ENCODE assay signal across 9 cellular contexts in the genomic region with DNA sequence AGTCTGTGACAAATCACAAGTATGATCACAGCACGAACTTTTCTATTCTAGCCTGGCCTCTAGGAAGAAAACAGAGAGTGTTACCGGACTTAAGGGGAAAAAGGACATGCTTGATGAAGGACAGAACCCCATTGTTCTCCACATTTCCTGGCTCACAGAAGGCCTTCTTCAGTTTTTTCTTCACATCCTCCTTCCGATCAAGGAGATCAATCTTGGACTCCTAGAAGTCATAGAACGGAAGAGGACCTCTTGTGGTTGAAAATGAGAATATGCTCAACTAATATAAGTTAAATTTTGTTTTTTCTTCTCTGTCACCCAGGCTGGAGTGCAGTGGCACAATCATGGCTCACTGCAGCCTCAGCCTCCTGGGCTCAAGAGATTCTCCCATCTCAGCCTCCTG. TPM values are rescaled to one million over a fixed set of nuclear protein-coding genes. Genes with fewer than 3 reads are reported as not detected.
DNase-seq lines count a peak whose midpoint lies in the region; ATAC-seq and TF ChIP-seq lines count a peak whose summit lies in the region.
"Had no signal": no experiment of that assay in that cellular context is flagged by ENCODE, and none has a peak within 500 bp of the region (broad histone marks: within the 10 kb centered on the region; RNA-seq: fewer than 3 reads in every experiment).

No MANE protein-coding gene starts in this region.

- peak; percentile 19 for TF ChIP-seq CTCF in natural killer cell (IDR thresholded peaks at IDR 0.05)

- H3K9me3 Mint-ChIP-seq in natural killer cell (no peaks in the 10 kb centered on the region), immature natural killer cell (no peaks in the 10 kb centered on the region)
- H3K9me3 Mint-ChIP-seq in natural killer cell treated with Interleukin-12 subunit alpha and Interleukin-12 subunit beta and Interleukin-15 and Interleukin-18, amount 100 ng/mL, for 72 hours: no peaks in the 10 kb centered on the region
- H3K9me3 Mint-ChIP-seq in activated T-helper 1 cell treated with anti-CD3 and anti-CD28 coated beads, Interleukin-12 subunit alpha, Interleukin-12 subunit beta, Interleukin-2, Interleukin-4 antibody, amounts not matched to agents 30 ng/mL and 10 ng/mL and 1 ng/mL, durations not matched to agents 14 hours and 24 hours and 36 hours: no peaks in the 10 kb centered on the region

- H3K4me3 Mint-ChIP-seq in natural killer cell (no peak overlapping the region), immature natural killer cell (no peak overlapping the region)
- no peak overlapping the region for H3K4me3 Mint-ChIP-seq in natural killer cell treated with Interleukin-12 subunit alpha and Interleukin-12 subunit beta and Interleukin-15 and Interleukin-18, amount 100 ng/mL, for 72 hours
- H3K4me3 Mint-ChIP-seq in activated T-helper 1 cell treated with anti-CD3 and anti-CD28 coated beads, Interleukin-12 subunit alpha, Interleukin-12 subunit beta, Interleukin-2, Interleukin-4 antibody, amounts not matched to agents 30 ng/mL and 10 ng/mL and 1 ng/mL, durations not matched to agents 14 hours and 24 hours and 36 hours: no peak overlapping the region

- H3K4me1 Mint-ChIP-seq in natural killer cell (peaks cover 6 to 8% of the 10 kb centered on the region in 2 donors), immature natural killer cell (peaks cover 9 to 24% of the 10 kb centered on the region in 2 donors)
- peaks cover 9 to 11% of the 10 kb centered on the region in 2 donors for H3K4me1 Mint-ChIP-seq in natural killer cell treated with Interleukin-12 subunit alpha and Interleukin-12 subunit beta and Interleukin-15 and Interleukin-18, amount 100 ng/mL, for 72 hours (ENCODE audit: low read depth in 2 of 2)
- H3K4me1 Mint-ChIP-seq in activated T-helper 1 cell treated with anti-CD3 and anti-CD28 coated beads, Interleukin-12 subunit alpha, Interleukin-12 subunit beta, Interleukin-2, Interleukin-4 antibody, amounts not matched to agents 30 ng/mL and 10 ng/mL and 1 ng/mL, durations not matched to agents 14 hours and 24 hours and 36 hours (ENCODE audit: low read depth): peaks cover 3% of the 10 kb centered on the region

- no peaks in the 10 kb centered on the region for H3K27me3 Mint-ChIP-seq in natural killer cell (ENCODE audit: low read depth in 2 of 2)
- H3K27me3 Mint-ChIP-seq in natural killer cell treated with Interleukin-12 subunit alpha and Interleukin-12 subunit beta and Interleukin-15 and Interleukin-18, amount 100 ng/mL, for 72 hours: no peaks in the 10 kb centered on the region
- H3K27me3 Mint-ChIP-seq in activated T-helper 1 cell treated with anti-CD3 and anti-CD28 coated beads, Interleukin-12 subunit alpha, Interleukin-12 subunit beta, Interleukin-2, Interleukin-4 antibody, amounts not matched to agents 30 ng/mL and 10 ng/mL and 1 ng/mL, durations not matched to agents 14 hours and 24 hours and 36 hours (ENCODE audit: insufficient read depth): no peaks in the 10 kb centered on the region
- H3K27me3 Mint-ChIP-seq in immature natural killer cell (ENCODE audit: low read depth in 3 of 3): peaks cover 0 to 1% (median 0%) of the 10 kb centered on the region in 3 donors

- H3K36me3 Mint-ChIP-seq in natural killer cell (no peaks in the 10 kb centered on the region), immature natural killer cell (peaks cover 21 to 48% (median 23%) of the 10 kb centered on the region in 3 donors)
- peaks cover 33% of the 10 kb centered on the region for H3K36me3 Mint-ChIP-seq in natural killer cell treated with Interleukin-12 subunit alpha and Interleukin-12 subunit beta and Interleukin-15 and Interleukin-18, amount 100 ng/mL, for 72 hours
- H3K36me3 Mint-ChIP-seq in activated T-helper 1 cell treated with anti-CD3 and anti-CD28 coated beads, Interleukin-12 subunit alpha, Interleukin-12 subunit beta, Interleukin-2, Interleukin-4 antibody, amounts not matched to agents 30 ng/mL and 10 ng/mL and 1 ng/mL, durations not matched to agents 14 hours and 24 hours and 36 hours (ENCODE audit: low read depth): peaks cover 49% of the 10 kb centered on the region

- ATAC-seq in natural killer cell: no peak
- ATAC-seq in natural killer cell treated with Interleukin-12 subunit alpha and Interleukin-12 subunit beta and Interleukin-15 and Interleukin-18, amount 100 ng/mL, for 72 hours: no peak
- ATAC-seq in GM19023 (IDR thresholded peaks at IDR 0.05; ENCODE audit: unreplicated experiment): no peak
- no peak for ATAC-seq in GM21717 (IDR thresholded peaks at IDR 0.05; ENCODE audit: unreplicated experiment)

- intact Hi-C loops in natural killer cell (cut with micrococcal nuclease): no loop called here
- intact Hi-C loops in activated T-helper 1 cell treated with anti-CD3 and anti-CD28 coated beads, Interleukin-12 subunit alpha, Interleukin-12 subunit beta, Interleukin-2, Interleukin-4 antibody, amounts not matched to agents 30 ng/mL and 10 ng/mL and 1 ng/mL, durations not matched to agents 14 hours and 24 hours and 36 hours (cut with micrococcal nuclease): no loop called here

- DNase-seq in natural killer cell (no peak), immature natural killer cell (no peak)
- no peak for DNase-seq in natural killer cell treated with Interleukin-12 subunit alpha and Interleukin-12 subunit beta and Interleukin-15 and Interleukin-18, amount 100 ng/mL, for 72 hours (ENCODE audit: low spot score)
- no peak for DNase-seq in activated T-helper 1 cell treated with anti-CD3 and anti-CD28 coated beads, Interleukin-12 subunit alpha, Interleukin-12 subunit beta, Interleukin-2, Interleukin-4 antibody, amounts not matched to agents 30 ng/mL and 10 ng/mL and 1 ng/mL, durations not matched to agents 14 hours and 24 hours and 36 hours (ENCODE audit: low spot score)
- no peak for DNase-seq in stimulated activated CD4-positive, alpha-beta T cell treated with anti-CD3 and anti-CD28 coated beads, Interleukin-4, amount 100 ng/mL, for 1 hour
- DNase-seq in NK-92 treated with Interleukin-12 subunit alpha and Interleukin-12 subunit beta, amount 100 ng/mL, for 24 hours (lab: John Stamatoyannopoulos, UW): no peak
- DNase-seq: SHP77 had no signal

- H3K27ac Mint-ChIP-seq in natural killer cell: peak overlapping the region; percentile 17 to 71
- no peak overlapping the region for H3K27ac Mint-ChIP-seq in natural killer cell treated with Interleukin-12 subunit alpha and Interleukin-12 subunit beta and Interleukin-15 and Interleukin-18, amount 100 ng/mL, for 72 hours
- peak overlapping the region; percentile 1 for H3K27ac Mint-ChIP-seq in activated T-helper 1 cell treated with anti-CD3 and anti-CD28 coated beads, Interleukin-12 subunit alpha, Interleukin-12 subunit beta, Interleukin-2, Interleukin-4 antibody, amounts not matched to agents 30 ng/mL and 10 ng/mL and 1 ng/mL, durations not matched to agents 14 hours and 24 hours and 36 hours
- H3K27ac Mint-ChIP-seq in immature natural killer cell: peak overlapping the region in 5 of 6 donors; percentile 12 to 67 (median 62)

RNA-seq across cellular contexts. Expression of gene YARS1, which starts 30.3 kb away (rescaled TPM):
- total RNA-seq in natural killer cell: 100 to 1,000 TPM; 163 to 223 (median 197) TPM
- total RNA-seq in natural killer cell treated with Interleukin-12 subunit alpha and Interleukin-12 subunit beta and Interleukin-15 and Interleukin-18, amount 100 ng/mL, for 72 hours: 100 to 1,000 TPM; 228 to 274 TPM
- total RNA-seq in activated T-helper 1 cell treated with anti-CD3 and anti-CD28 coated beads, Interleukin-12 subunit alpha, Interleukin-12 subunit beta, Interleukin-2, Interleukin-4 antibody, amounts not matched to agents 30 ng/mL and 10 ng/mL and 1 ng/mL, durations not matched to agents 14 hours and 24 hours and 36 hours: 205 and 225 TPM in 2 replicates
- 100 to 1,000 TPM; 103 to 168 (median 129) TPM for polyA plus RNA-seq in immature natural killer cell

RNA-seq across cellular contexts. Expression of gene S100PBP, which starts 30.6 kb away (rescaled TPM):
- total RNA-seq in natural killer cell: 100 to 1,000 TPM in 1 of 3 donors, 10 to 100 TPM in 2; 84.5 to 114 (median 85.5) TPM
- total RNA-seq in natural killer cell treated with Interleukin-12 subunit alpha and Interleukin-12 subunit beta and Interleukin-15 and Interleukin-18, amount 100 ng/mL, for 72 hours: 10 to 100 TPM; 31.0 to 54.9 TPM
- total RNA-seq in activated T-helper 1 cell treated with anti-CD3 and anti-CD28 coated beads, Interleukin-12 subunit alpha, Interleukin-12 subunit beta, Interleukin-2, Interleukin-4 antibody, amounts not matched to agents 30 ng/mL and 10 ng/mL and 1 ng/mL, durations not matched to agents 14 hours and 24 hours and 36 hours: 48.8 and 55.8 TPM in 2 replicates
- polyA plus RNA-seq in immature natural killer cell: 10 to 100 TPM in 2 of 3 donors, 1 to 10 TPM in 1; 9.9 to 21.4 (median 15.8) TPM

Comparison
In these comparisons a context has a peak if more than half of its experiments do, and no peak if none do; other contexts are left out.
1. H3K27ac Mint-ChIP-seq: peak in natural killer cell (2 of 2), activated T-helper 1 cell treated with anti-CD3 and anti-CD28 coated beads, Interleukin-12 subunit alpha, Interleukin-12 subunit beta, Interleukin-2, Interleukin-4 antibody, amounts not matched to agents 30 ng/mL and 10 ng/mL and 1 ng/mL, durations not matched to agents 14 hours and 24 hours and 36 hours (single experiment) and immature natural killer cell (5 of 6); none in natural killer cell treated with Interleukin-12 subunit alpha and Interleukin-12 subunit beta and Interleukin-15 and Interleukin-18, amount 100 ng/mL, for 72 hours (0 of 2).